Comparison of ENCODE assay signal across 8 cellular contexts in the genomic region with DNA sequence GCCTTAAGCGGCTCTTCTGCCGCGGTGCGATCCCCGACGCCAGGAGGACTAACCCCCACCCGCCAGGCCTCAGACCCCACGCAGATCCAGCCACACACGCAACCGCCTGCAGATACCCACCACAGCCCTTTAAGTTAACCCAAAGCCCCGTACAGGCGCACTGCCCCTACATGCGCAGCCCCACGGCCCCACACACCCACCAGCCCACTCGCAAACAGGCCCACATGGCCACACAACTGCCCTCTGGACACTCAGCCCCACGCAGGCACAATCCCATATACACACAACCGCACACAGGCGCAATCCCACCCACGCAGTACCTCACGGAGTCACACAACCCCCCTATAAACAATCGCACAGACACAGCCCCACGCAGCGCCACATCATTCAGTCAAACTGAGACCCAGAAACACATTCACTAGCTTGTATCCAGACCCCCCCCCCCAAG. TPM values are rescaled to one million over a fixed set of nuclear protein-coding genes. Genes with fewer than 3 reads are reported as not detected.
DNase-seq lines count a peak whose midpoint lies in the region; ATAC-seq and TF ChIP-seq lines count a peak whose summit lies in the region.

No MANE protein-coding gene starts in this region.

- peak overlapping the region; percentile 18 for H3K27ac Mint-ChIP-seq in chondrocyte (ENCODE audit: unreplicated experiment)
- H3K27ac Mint-ChIP-seq in naive B cell: peak overlapping the region in 5 of 6 donors; percentile 0 to 87 (median 60)
- peak overlapping the region; percentile 86 for H3K27ac Mint-ChIP-seq in type B pancreatic cell

- TF ChIP-seq CTCF in cardiac muscle cell (IDR thresholded peaks at IDR 0.05; ENCODE audit: low read depth, low read length) (no peak), chondrocyte (IDR thresholded peaks at IDR 0.05) (no peak), type B pancreatic cell (conservative IDR thresholded peaks at IDR 0.05) (no peak)

- H3K4me1 Mint-ChIP-seq in chondrocyte (ENCODE audit: low read depth): peaks cover 48% of the 10 kb centered on the region
- H3K4me1 Mint-ChIP-seq in naive B cell: peaks cover 41 to 50% (median 43%) of the 10 kb centered on the region in 3 donors
- peaks cover 51% of the 10 kb centered on the region for H3K4me1 Mint-ChIP-seq in type B pancreatic cell (ENCODE audit: unreplicated experiment)

- H3K27ac ChIP-seq in cardiac muscle cell: no peak overlapping the region

- H3K4me1 ChIP-seq in cardiac muscle cell (ENCODE audit: low read depth): peaks cover 6% of the 10 kb centered on the region

- peak overlapping the region; percentile 90 for H3K4me3 ChIP-seq in cardiac muscle cell

- H3K9me3 Mint-ChIP-seq in chondrocyte (ENCODE audit: low read depth) (no peaks in the 10 kb centered on the region), naive B cell (no peaks in the 10 kb centered on the region), type B pancreatic cell (no peaks in the 10 kb centered on the region)

- H3K36me3 ChIP-seq in cardiac muscle cell: no peaks in the 10 kb centered on the region

- intact Hi-C loops in Right ventricle myocardium inferior (cut with DNase I): no loop called here

- no peak for ATAC-seq in Right ventricle myocardium inferior
- no peak for ATAC-seq in naive B cell (ENCODE audit: low read depth in 2 of 2)
- ATAC-seq in HG03097 (IDR thresholded peaks at IDR 0.05; ENCODE audit: low FRiP score, unreplicated experiment): no peak

- H3K36me3 Mint-ChIP-seq in chondrocyte (ENCODE audit: low read depth) (peaks cover 2% of the 10 kb centered on the region), naive B cell (peaks cover 5 to 13% of the 10 kb centered on the region in 2 donors), type B pancreatic cell (peaks cover 7% of the 10 kb centered on the region)

- no peaks in the 10 kb centered on the region for H3K9me3 ChIP-seq in cardiac muscle cell (ENCODE audit: low read depth)

- H3K27me3 ChIP-seq in cardiac muscle cell: peaks cover 21% of the 10 kb centered on the region

- H3K4me3 Mint-ChIP-seq in chondrocyte (ENCODE audit: unreplicated experiment) (peak overlapping the region; percentile 82), naive B cell (peak overlapping the region; percentile 72 to 96 (median 88)), type B pancreatic cell (peak overlapping the region; percentile 95)

- DNase-seq in cardiac muscle cell (ENCODE audit: low read depth in 1 of 2, low spot score in 1 of 2) (no peak), Right ventricle myocardium inferior (ENCODE audit: missing footprints) (no peak), chondrocyte (ENCODE audit: low spot score) (no peak), naive B cell (no peak), type B pancreatic cell (ENCODE audit: extremely low spot score, unreplicated experiment) (no peak), activated gamma-delta T cell (lab: John Stamatoyannopoulos, UW) (no peak)
- DNase-seq in effector CD4-positive, alpha-beta T cell: no peak

- H3K27me3 Mint-ChIP-seq in chondrocyte (ENCODE audit: low read depth): no peaks in the 10 kb centered on the region
- peaks cover 29 to 47% (median 38%) of the 10 kb centered on the region in 3 donors for H3K27me3 Mint-ChIP-seq in naive B cell
- peaks cover 3% of the 10 kb centered on the region for H3K27me3 Mint-ChIP-seq in type B pancreatic cell

RNA-seq across cellular contexts. Expression of a gene that starts 41.7 kb away (rescaled TPM):
- total RNA-seq in cardiac muscle cell (29.7 and 46.2 TPM in 2 replicates), Right ventricle myocardium inferior (31.9 TPM), chondrocyte (24.0 to 28.7 TPM (median 28.6 TPM) in 3 replicates), type B pancreatic cell (ENCODE audit: low replicate concordance) (61.1 and 61.3 TPM in 2 replicates)
- polyA plus RNA-seq in cardiac muscle cell (19.9 and 20.2 TPM in 2 replicates), naive B cell (ENCODE audit: low read depth in 6 of 6) (1 to 10 TPM; 1.9 to 3.8 (median 2.6) TPM)

Comparison
In these comparisons a context has a peak if more than half of its experiments do, and no peak if none do; other contexts are left out.
1. H3K27ac Mint-ChIP-seq: peak in every context shown above with its lines; median percentile 86 in type B pancreatic cell; 60 in naive B cell; 18 in chondrocyte.